ENCODE assay signal across 9 cellular contexts in the genomic region with DNA sequence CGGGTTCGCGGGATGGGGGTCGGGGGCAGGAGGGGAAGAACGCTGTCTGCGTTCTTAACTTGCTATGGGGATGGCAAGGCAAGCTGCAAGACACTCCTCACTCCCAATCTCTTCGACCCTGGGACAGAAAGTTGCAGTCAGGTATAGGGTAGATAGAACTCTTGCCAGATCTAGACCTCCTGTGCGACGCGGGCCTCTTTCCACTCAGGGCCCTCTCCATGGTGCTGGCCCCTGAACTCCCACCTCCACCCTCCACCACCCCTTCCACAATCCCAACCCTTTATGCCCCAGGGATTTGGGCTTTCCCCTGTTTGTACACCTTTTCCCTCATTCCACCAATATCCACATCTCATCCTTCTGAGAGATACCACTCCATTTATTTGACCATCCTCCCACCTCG. TPM values are rescaled to one million over a fixed set of nuclear protein-coding genes. Genes with fewer than 3 reads are reported as not detected.
DNase-seq lines count a peak whose midpoint lies in the region; ATAC-seq, FAIRE-seq and TF ChIP-seq lines count a peak whose summit lies in the region.
"Had no signal": no experiment of that assay in that cellular context is flagged by ENCODE, and none has a peak within 500 bp of the region (broad histone marks: within the 10 kb centered on the region; RNA-seq: fewer than 3 reads in every experiment).

No MANE protein-coding gene starts in this region.

- H3K9me3 ChIP-seq in HAP-1: no peaks in the 10 kb centered on the region
- no peaks in the 10 kb centered on the region for H3K9me3 ChIP-seq in small intestine (ENCODE audit: control insufficient read depth, low read depth)

- H3K27ac ChIP-seq in foreskin keratinocyte (peak overlapping the region; percentile 22), small intestine (ENCODE audit: low read depth in 1 of 2, low read length in 1 of 2) (no peak overlapping the region)

- 33 to 60% (median 35%) methylated on average over 11 of the region's 11 CpGs for WGBS in small intestine, 3 donors

- no peak for FAIRE-seq in small intestine (lab: Jason Lieb, UNC)

- in situ Hi-C loops in HAP-1 (cut with MboI; ENCODE audit: low sequenced_read_pairs): no loop called here

- peaks cover 21% of the 10 kb centered on the region for H3K4me1 ChIP-seq in HAP-1
- H3K4me1 ChIP-seq in foreskin keratinocyte: peaks cover 10% of the 10 kb centered on the region
- H3K4me1 ChIP-seq in small intestine (ENCODE audit: control insufficient read depth in 2 of 2, insufficient read depth in 1 of 2, low read depth in 1 of 2, low read length in 1 of 2): peaks cover 3 to 7% of the 10 kb centered on the region in 2 donors

- no peaks in the 10 kb centered on the region for H3K27me3 ChIP-seq in HAP-1 (ENCODE audit: low read depth)
- no peaks in the 10 kb centered on the region for H3K27me3 ChIP-seq in foreskin keratinocyte
- no peaks in the 10 kb centered on the region for H3K27me3 ChIP-seq in small intestine (ENCODE audit: control insufficient read depth in 2 of 2, insufficient read depth in 2 of 2, low read length in 2 of 2)

- DNase-seq in HAP-1 (ENCODE audit: low spot score in 2 of 2) (peak in 1 of 2 experiments; percentile 37), foreskin keratinocyte (no peak), small intestine (no peak), NCI-H1694 treated with DMSO at 0.1 percent for 48 hours (lab: John Stamatoyannopoulos, UW) (no peak), hepatic stellate cell (ENCODE audit: low spot score) (no peak)
- no peak for DNase-seq in NK-92 treated with Interleukin-12 subunit alpha and Interleukin-12 subunit beta, amount 100 ng/mL, for 24 hours (lab: John Stamatoyannopoulos, UW)
- DNase-seq: stimulated activated CD4-positive, alpha-beta T cell treated with anti-CD3 and anti-CD28 coated beads, Interleukin-15, amount 100 ng/mL, for 24 hours had no signal

- TF ChIP-seq CTCF in WI38 (IDR thresholded peaks at IDR 0.05; ENCODE audit: low read depth, low read length): no peak
- no peak for TF ChIP-seq CTCF in foreskin keratinocyte (conservative IDR thresholded peaks at IDR 0.05)

- peaks cover 14% of the 10 kb centered on the region for H3K36me3 ChIP-seq in HAP-1 (replicated peaks)
- H3K36me3 ChIP-seq in small intestine (ENCODE audit: control insufficient read depth in 2 of 2, insufficient read depth in 2 of 2, low read length in 2 of 2): peaks cover 0 to 3% of the 10 kb centered on the region in 2 donors

- no peak for ATAC-seq in foreskin keratinocyte
- ATAC-seq in HG02678 (IDR thresholded peaks at IDR 0.05; ENCODE audit: unreplicated experiment): no peak

- H3K4me3 ChIP-seq in HAP-1: peak overlapping the region; percentile 57
- H3K4me3 ChIP-seq in WI38 (ENCODE audit: low read depth, low read length): peak overlapping the region; percentile 73
- peak overlapping the region; percentile 45 to 60 for H3K4me3 ChIP-seq in small intestine (ENCODE audit: low read depth in 1 of 2, low read length in 2 of 2)

RNA-seq across cellular contexts. Expression of a gene that starts 0.8 kb away (rescaled TPM):
- total RNA-seq in foreskin keratinocyte: 45.8 and 47.1 TPM in 2 replicates
- polyA plus RNA-seq in foreskin keratinocyte: 58.2 and 62.8 TPM in 2 replicates
- polyA plus RNA-seq in small intestine: 10 to 100 TPM; 29.1 to 47.4 (median 40.0) TPM

RNA-seq across cellular contexts. Expression of a gene that starts 3.2 kb away (rescaled TPM):
- total RNA-seq in foreskin keratinocyte: 37.1 and 39.4 TPM in 2 replicates
- polyA plus RNA-seq in foreskin keratinocyte: 19.0 and 21.8 TPM in 2 replicates
- polyA plus RNA-seq in small intestine: 10 to 100 TPM; 11.4 to 24.4 (median 12.2) TPM

RNA-seq across cellular contexts. Expression of a gene that starts 4.9 kb away (rescaled TPM):
- total RNA-seq in foreskin keratinocyte: 0.20 and 0.21 TPM in 2 replicates
- 0.10 TPM in 1 of 2 replicates, not detected in the other for polyA plus RNA-seq in foreskin keratinocyte
- polyA plus RNA-seq in small intestine: 100 to 1,000 TPM; 178 to 425 (median 309) TPM

RNA-seq across cellular contexts. Expression of a gene that starts 33.2 kb away (rescaled TPM):
- total RNA-seq in foreskin keratinocyte: 24.5 and 30.7 TPM in 2 replicates
- polyA plus RNA-seq in foreskin keratinocyte: 9.6 and 11.4 TPM in 2 replicates
- 10 to 100 TPM in 1 of 3 donors, 1 to 10 TPM in 2; 5.1 to 13.0 (median 7.6) TPM for polyA plus RNA-seq in small intestine

RNA-seq across cellular contexts. Expression of a gene that starts 35.7 kb away (rescaled TPM):
- 46.0 and 46.1 TPM in 2 replicates for total RNA-seq in foreskin keratinocyte
- 13.3 and 14.7 TPM in 2 replicates for polyA plus RNA-seq in foreskin keratinocyte
- polyA plus RNA-seq in small intestine: 10 to 100 TPM; 18.6 to 31.1 (median 20.4) TPM

Comparison
In these comparisons a context has a peak if more than half of its experiments do, and no peak if none do; other contexts are left out.
1. RNA of a gene that starts 4.9 kb away (polyA plus RNA-seq): 178 to 425 TPM in small intestine; 0.10 TPM in foreskin keratinocyte; every median in the first group is over 100 times any median in the second.
2. Peak in every context shown above with its lines, with median percentiles within 50 percentile points of each other: H3K4me3 ChIP-seq.